2 cellular contexts compared by ENCODE assay signal in the genomic region with DNA sequence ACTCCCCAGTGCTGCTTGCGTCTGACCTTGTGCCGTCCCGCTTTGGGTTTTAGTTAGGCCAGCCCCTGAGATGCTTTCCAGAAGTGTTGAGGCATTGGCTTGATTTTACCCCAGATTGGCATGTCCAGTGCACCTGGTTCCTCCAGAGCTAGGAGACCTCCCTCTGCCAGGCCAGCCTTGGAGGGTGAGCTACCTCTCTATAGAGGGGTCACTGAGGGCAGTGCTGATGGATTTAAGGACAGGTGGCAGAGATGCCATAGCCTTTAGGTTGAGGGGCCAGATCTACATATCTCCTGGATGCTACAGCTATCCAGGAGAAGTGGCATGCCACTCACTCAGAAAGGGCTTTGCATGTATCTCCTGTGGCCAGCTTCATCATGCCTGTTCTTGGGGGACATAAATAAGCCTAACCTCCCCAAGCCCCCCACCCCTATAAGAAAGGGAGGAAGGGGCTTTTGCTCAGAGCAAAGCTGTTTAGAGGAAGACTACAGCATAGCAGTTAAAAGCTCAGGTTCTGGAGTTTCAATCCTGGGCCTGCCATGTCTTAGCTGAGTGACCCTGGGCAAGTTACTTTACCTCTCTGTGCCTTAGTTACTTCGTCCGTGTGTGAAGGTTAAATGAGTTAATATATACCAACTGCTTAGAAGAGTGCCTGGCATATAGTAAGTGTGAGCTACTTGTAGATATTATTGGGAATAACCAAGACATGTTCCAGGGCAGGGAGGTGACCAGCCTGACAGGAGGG.
TF ChIP-seq lines count a peak whose summit lies in the region.

No MANE protein-coding gene starts in this region.

TF ChIP-seq in HEK293, 187 proteins besides CTCF, POLR2A, EP300 and RAD21:
- TF ChIP-seq ZNF664 (tag by site-specific recombination; IDR thresholded peaks at IDR 0.05), result peak; percentile 100
- no peak for TF ChIP-seq OSR2 (tag by site-specific recombination; IDR thresholded peaks at IDR 0.05)

TF ChIP-seq in K562, 482 proteins besides CTCF, POLR2A, EP300 and RAD21 (continues in another document):
- TF ChIP-seq HMGXB4 (CRISPR knock-in tag; IDR thresholded peaks at IDR 0.05), result peak; percentile 55; the same call in 1 of the 2 replicates
- peak; percentile 39; the same call in 1 of the 2 replicates for TF ChIP-seq KLF13 (tag; IDR thresholded peaks at IDR 0.05; ENCODE audit: borderline replicate concordance, low read depth)
- 0 out of 2 replicates have a peak, but pooled peaks have one; percentile 67 for TF ChIP-seq IFI16 (CRISPR knock-in tag; IDR thresholded peaks at IDR 0.05)
- TF ChIP-seq, protein P1, sequence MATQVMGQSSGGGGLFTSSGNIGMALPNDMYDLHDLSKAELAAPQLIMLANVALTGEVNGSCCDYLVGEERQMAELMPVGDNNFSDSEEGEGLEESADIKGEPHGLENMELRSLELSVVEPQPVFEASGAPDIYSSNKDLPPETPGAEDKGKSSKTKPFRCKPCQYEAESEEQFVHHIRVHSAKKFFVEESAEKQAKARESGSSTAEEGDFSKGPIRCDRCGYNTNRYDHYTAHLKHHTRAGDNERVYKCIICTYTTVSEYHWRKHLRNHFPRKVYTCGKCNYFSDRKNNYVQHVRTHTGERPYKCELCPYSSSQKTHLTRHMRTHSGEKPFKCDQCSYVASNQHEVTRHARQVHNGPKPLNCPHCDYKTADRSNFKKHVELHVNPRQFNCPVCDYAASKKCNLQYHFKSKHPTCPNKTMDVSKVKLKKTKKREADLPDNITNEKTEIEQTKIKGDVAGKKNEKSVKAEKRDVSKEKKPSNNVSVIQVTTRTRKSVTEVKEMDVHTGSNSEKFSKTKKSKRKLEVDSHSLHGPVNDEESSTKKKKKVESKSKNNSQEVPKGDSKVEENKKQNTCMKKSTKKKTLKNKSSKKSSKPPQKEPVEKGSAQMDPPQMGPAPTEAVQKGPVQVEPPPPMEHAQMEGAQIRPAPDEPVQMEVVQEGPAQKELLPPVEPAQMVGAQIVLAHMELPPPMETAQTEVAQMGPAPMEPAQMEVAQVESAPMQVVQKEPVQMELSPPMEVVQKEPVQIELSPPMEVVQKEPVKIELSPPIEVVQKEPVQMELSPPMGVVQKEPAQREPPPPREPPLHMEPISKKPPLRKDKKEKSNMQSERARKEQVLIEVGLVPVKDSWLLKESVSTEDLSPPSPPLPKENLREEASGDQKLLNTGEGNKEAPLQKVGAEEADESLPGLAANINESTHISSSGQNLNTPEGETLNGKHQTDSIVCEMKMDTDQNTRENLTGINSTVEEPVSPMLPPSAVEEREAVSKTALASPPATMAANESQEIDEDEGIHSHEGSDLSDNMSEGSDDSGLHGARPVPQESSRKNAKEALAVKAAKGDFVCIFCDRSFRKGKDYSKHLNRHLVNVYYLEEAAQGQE (CRISPR knock-in tag; IDR thresholded peaks at IDR 0.05; ENCODE audit: low read depth), result peak; percentile 17; the same call in 1 of the 2 replicates
- TF ChIP-seq HNRNPUL1 (IDR thresholded peaks at IDR 0.05; ENCODE audit: low read length), result 0 out of 2 replicates have a peak, but pooled peaks have one; percentile 82
- peak; percentile 42; the same call in 1 of the 2 replicates for TF ChIP-seq ZNF277 (CRISPR knock-in tag; IDR thresholded peaks at IDR 0.05; ENCODE audit: borderline replicate concordance)
- TF ChIP-seq, protein P2, sequence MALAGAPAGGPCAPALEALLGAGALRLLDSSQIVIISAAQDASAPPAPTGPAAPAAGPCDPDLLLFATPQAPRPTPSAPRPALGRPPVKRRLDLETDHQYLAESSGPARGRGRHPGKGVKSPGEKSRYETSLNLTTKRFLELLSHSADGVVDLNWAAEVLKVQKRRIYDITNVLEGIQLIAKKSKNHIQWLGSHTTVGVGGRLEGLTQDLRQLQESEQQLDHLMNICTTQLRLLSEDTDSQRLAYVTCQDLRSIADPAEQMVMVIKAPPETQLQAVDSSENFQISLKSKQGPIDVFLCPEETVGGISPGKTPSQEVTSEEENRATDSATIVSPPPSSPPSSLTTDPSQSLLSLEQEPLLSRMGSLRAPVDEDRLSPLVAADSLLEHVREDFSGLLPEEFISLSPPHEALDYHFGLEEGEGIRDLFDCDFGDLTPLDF (CRISPR knock-in tag; IDR thresholded peaks at IDR 0.05), result 0 out of 2 replicates have a peak, but pooled peaks have one; percentile 9
- TF ChIP-seq MTA3 (IDR thresholded peaks at IDR 0.05; ENCODE audit: borderline replicate concordance), result no peak
- peak; percentile 95 for TF ChIP-seq RBM25 (IDR thresholded peaks at IDR 0.05; ENCODE audit: low read depth, low read length, severe bottlenecking)
- TF ChIP-seq ZNF133 (CRISPR knock-in tag; IDR thresholded peaks at IDR 0.05), result 0 out of 2 replicates have a peak, but pooled peaks have one; percentile 14
- TF ChIP-seq GABPB2 (CRISPR knock-in tag; conservative IDR thresholded peaks at IDR 0.05), result peak; percentile 53; the same call in 1 of the 2 replicates
- peak; percentile 30 for TF ChIP-seq SETDB1 (IDR thresholded peaks at IDR 0.05; ENCODE audit: low read length)
- no peak for TF ChIP-seq PHF21A (IDR thresholded peaks at IDR 0.05; ENCODE audit: borderline replicate concordance, low read depth)
- TF ChIP-seq ZZZ3 (IDR thresholded peaks at IDR 0.05), result no peak
- peak in 1 of 2 experiments; percentile 61; a peak in 2 of 4 replicates for TF ChIP-seq RCOR1 (IDR thresholded peaks at IDR 0.05; ENCODE audit: borderline replicate concordance in 1 of 2, low read depth in 2 of 2, low read length in 2 of 2)
- TF ChIP-seq ZBTB43 (CRISPR knock-in tag; IDR thresholded peaks at IDR 0.05), result 0 out of 2 replicates have a peak, but pooled peaks have one; percentile 49
- TF ChIP-seq ZFPM2 (CRISPR knock-in tag; IDR thresholded peaks at IDR 0.05), result 0 out of 2 replicates have a peak, but pooled peaks have one; percentile 20
- TF ChIP-seq WHSC1 (IDR thresholded peaks at IDR 0.05; ENCODE audit: low read length), result peak; percentile 85
- peak; percentile 91 for TF ChIP-seq CHD4 (IDR thresholded peaks at IDR 0.05; ENCODE audit: insufficient read depth, insufficient replicate concordance, low read depth, low read length, poor library complexity, severe bottlenecking)
- 0 out of 4 replicates have a peak, but pooled peaks of 1 of the 2 experiments have one; percentile 4 for TF ChIP-seq SRF (CRISPR knock-in tag; IDR thresholded peaks at IDR 0.05)
- TF ChIP-seq MAFK (IDR thresholded peaks at IDR 0.05; ENCODE audit: low read length), result 0 out of 2 replicates have a peak, but pooled peaks have one; percentile 2
- TF ChIP-seq ZC3H11A (IDR thresholded peaks at IDR 0.05; ENCODE audit: low read depth, low read length), result peak; percentile 35; the same call in 1 of the 2 replicates
- TF ChIP-seq SP1 (CRISPR knock-in tag; IDR thresholded peaks at IDR 0.05), result 0 out of 2 replicates have a peak, but pooled peaks have one; percentile 42
- peak; percentile 58; the same call in 1 of the 2 replicates for TF ChIP-seq ZNF57 (CRISPR knock-in tag; IDR thresholded peaks at IDR 0.05)
- 0 out of 2 replicates have a peak, but pooled peaks have one; percentile 24 for TF ChIP-seq ZNF212 (CRISPR knock-in tag; IDR thresholded peaks at IDR 0.05)
- peak; percentile 56; the same call in 1 of the 2 replicates for TF ChIP-seq NR4A1 (CRISPR knock-in tag; IDR thresholded peaks at IDR 0.05)
- no peak for TF ChIP-seq NR4A1 (tag; IDR thresholded peaks at IDR 0.05)
- TF ChIP-seq SAFB (IDR thresholded peaks at IDR 0.05; ENCODE audit: borderline replicate concordance, low read depth, low read length), result no peak
- TF ChIP-seq ZNF586 (CRISPR knock-in tag; conservative IDR thresholded peaks at IDR 0.05), result no peak
- TF ChIP-seq ZBTB1 (CRISPR knock-in tag; IDR thresholded peaks at IDR 0.05; ENCODE audit: borderline replicate concordance, low read depth), result no peak
- TF ChIP-seq, protein P3, sequence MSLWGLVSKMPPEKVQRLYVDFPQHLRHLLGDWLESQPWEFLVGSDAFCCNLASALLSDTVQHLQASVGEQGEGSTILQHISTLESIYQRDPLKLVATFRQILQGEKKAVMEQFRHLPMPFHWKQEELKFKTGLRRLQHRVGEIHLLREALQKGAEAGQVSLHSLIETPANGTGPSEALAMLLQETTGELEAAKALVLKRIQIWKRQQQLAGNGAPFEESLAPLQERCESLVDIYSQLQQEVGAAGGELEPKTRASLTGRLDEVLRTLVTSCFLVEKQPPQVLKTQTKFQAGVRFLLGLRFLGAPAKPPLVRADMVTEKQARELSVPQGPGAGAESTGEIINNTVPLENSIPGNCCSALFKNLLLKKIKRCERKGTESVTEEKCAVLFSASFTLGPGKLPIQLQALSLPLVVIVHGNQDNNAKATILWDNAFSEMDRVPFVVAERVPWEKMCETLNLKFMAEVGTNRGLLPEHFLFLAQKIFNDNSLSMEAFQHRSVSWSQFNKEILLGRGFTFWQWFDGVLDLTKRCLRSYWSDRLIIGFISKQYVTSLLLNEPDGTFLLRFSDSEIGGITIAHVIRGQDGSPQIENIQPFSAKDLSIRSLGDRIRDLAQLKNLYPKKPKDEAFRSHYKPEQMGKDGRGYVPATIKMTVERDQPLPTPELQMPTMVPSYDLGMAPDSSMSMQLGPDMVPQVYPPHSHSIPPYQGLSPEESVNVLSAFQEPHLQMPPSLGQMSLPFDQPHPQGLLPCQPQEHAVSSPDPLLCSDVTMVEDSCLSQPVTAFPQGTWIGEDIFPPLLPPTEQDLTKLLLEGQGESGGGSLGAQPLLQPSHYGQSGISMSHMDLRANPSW (CRISPR knock-in tag; IDR thresholded peaks at IDR 0.05), result 0 out of 2 replicates have a peak, but pooled peaks have one; percentile 72
- 0 out of 4 replicates have a peak, but pooled peaks of 1 of the 2 experiments have one; percentile 18 for TF ChIP-seq MAZ (CRISPR knock-in tag; conservative IDR thresholded peaks at IDR 0.05 in 1 of 2, IDR thresholded peaks at IDR 0.05 in 1 of 2)
- TF ChIP-seq RBM17 (IDR thresholded peaks at IDR 0.05; ENCODE audit: borderline replicate concordance, low read depth, low read length), result no peak
- TF ChIP-seq, protein P4, sequence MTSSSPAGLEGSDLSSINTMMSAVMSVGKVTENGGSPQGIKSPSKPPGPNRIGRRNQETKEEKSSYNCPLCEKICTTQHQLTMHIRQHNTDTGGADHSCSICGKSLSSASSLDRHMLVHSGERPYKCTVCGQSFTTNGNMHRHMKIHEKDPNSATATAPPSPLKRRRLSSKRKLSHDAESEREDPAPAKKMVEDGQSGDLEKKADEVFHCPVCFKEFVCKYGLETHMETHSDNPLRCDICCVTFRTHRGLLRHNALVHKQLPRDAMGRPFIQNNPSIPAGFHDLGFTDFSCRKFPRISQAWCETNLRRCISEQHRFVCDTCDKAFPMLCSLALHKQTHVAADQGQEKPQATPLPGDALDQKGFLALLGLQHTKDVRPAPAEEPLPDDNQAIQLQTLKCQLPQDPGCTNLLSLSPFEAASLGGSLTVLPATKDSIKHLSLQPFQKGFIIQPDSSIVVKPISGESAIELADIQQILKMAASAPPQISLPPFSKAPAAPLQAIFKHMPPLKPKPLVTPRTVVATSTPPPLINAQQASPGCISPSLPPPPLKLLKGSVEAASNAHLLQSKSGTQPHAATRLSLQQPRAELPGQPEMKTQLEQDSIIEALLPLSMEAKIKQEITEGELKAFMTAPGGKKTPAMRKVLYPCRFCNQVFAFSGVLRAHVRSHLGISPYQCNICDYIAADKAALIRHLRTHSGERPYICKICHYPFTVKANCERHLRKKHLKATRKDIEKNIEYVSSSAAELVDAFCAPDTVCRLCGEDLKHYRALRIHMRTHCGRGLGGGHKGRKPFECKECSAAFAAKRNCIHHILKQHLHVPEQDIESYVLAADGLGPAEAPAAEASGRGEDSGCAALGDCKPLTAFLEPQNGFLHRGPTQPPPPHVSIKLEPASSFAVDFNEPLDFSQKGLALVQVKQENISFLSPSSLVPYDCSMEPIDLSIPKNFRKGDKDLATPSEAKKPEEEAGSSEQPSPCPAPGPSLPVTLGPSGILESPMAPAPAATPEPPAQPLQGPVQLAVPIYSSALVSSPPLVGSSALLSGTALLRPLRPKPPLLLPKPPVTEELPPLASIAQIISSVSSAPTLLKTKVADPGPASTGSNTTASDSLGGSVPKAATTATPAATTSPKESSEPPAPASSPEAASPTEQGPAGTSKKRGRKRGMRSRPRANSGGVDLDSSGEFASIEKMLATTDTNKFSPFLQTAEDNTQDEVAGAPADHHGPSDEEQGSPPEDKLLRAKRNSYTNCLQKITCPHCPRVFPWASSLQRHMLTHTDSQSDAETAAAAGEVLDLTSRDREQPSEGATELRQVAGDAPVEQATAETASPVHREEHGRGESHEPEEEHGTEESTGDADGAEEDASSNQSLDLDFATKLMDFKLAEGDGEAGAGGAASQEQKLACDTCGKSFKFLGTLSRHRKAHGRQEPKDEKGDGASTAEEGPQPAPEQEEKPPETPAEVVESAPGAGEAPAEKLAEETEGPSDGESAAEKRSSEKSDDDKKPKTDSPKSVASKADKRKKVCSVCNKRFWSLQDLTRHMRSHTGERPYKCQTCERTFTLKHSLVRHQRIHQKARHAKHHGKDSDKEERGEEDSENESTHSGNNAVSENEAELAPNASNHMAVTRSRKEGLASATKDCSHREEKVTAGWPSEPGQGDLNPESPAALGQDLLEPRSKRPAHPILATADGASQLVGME (CRISPR knock-in tag; IDR thresholded peaks at IDR 0.05), result peak; percentile 52
